In the genomic region with DNA sequence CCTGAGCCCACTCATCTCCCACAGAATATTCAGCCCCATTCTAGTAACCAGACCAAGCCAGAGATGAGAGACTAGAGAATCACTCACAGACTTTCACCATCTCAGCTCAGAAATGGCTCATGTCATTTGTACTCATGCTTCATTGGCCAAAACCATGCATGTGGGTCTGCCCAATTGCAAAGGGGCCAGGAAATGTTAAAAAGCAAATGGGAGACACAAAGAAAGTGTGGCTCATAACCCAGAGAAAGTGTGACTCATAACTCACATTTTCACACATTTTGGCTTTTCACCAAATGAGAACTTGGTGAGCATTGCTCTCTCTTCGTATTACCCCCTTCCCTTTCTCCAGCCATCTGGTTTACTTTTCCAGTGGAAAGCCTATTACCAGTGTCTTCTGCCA, we compare ENCODE assay signal across 12 cellular contexts.
DNase-seq lines count a peak whose midpoint lies in the region; ATAC-seq and TF ChIP-seq lines count a peak whose summit lies in the region.
"Had no signal": no experiment of that assay in that cellular context is flagged by ENCODE, and none has a peak within 500 bp of the region (broad histone marks: within the 10 kb centered on the region; RNA-seq: fewer than 3 reads in every experiment).

No MANE protein-coding gene starts in this region.

- DNase-seq in MCF 10A (ENCODE audit: unreplicated experiment) (peak; percentile 61), breast epithelium (ENCODE audit: low spot score in 2 of 2) (no peak), hepatocyte (ENCODE audit: low spot score) (no peak), NCI-H510A treated with DMSO at 0.1 percent for 48 hours (lab: John Stamatoyannopoulos, UW) (no peak)
- DNase-seq in activated T-cell treated with anti-CD3 and anti-CD28 coated beads, Interleukin-2, amount 50 U/mL, for 48 hours, result peak; percentile 36 to 43
- peak; percentile 28 to 54 for DNase-seq in stimulated activated naive CD8-positive, alpha-beta T cell treated with anti-CD3 and anti-CD28 coated beads, Interleukin-15, amount 100 ng/mL, for 72 hours
- DNase-seq: effector CD4-positive, alpha-beta T cell; NCI-H1436 treated with DMSO at 0.1 percent for 48 hours had no signal

- no peaks in the 10 kb centered on the region for H3K36me3 Mint-ChIP-seq in MCF 10A (ENCODE audit: insufficient read depth, unreplicated experiment)
- H3K36me3 Mint-ChIP-seq: neural progenitor cell had no signal

- H3K4me3 ChIP-seq in breast epithelium (no peak overlapping the region), hepatocyte (no peak overlapping the region)
- H3K4me3 ChIP-seq: neural progenitor cell had no signal

- no TSS peak for BruUV-seq in MCF 10A (replicated peaks; lab: Mats Ljungman, UMichigan)

- H3K27ac ChIP-seq in breast epithelium (no peak overlapping the region), hepatocyte (no peak overlapping the region)
- H3K27ac ChIP-seq: C4-2B, neural progenitor cell had no signal

- WGBS in hepatocyte (ENCODE audit: low lambda C conversion rate, missing lambda C conversion rate), result 96% methylated on average over 1 of the region's 1 CpG

- no peaks in the 10 kb centered on the region for H3K9me3 ChIP-seq in breast epithelium
- H3K9me3 ChIP-seq in hepatocyte (ENCODE audit: low read depth), result no peaks in the 10 kb centered on the region

- no peak overlapping the region for H3K4me2 ChIP-seq in hepatocyte
- H3K4me2 ChIP-seq: neural progenitor cell had no signal

- no peaks in the 10 kb centered on the region for H4K20me1 ChIP-seq in hepatocyte (ENCODE audit: insufficient read depth, poor library complexity, severe bottlenecking)

- TF ChIP-seq POLR2A in breast epithelium (IDR thresholded peaks at IDR 0.05), result no peak

- peaks cover 5% of the 10 kb centered on the region for H3K4me1 Mint-ChIP-seq in MCF 10A (ENCODE audit: insufficient read depth, unreplicated experiment)
- no peaks in the 10 kb centered on the region for H3K4me1 Mint-ChIP-seq in stimulated activated naive CD8-positive, alpha-beta T cell treated with anti-CD3 and anti-CD28 coated beads, Interleukin-15, amount 100 ng/mL, for 72 hours
- H3K4me1 Mint-ChIP-seq: neural progenitor cell had no signal

- no peaks in the 10 kb centered on the region for H3K36me3 ChIP-seq in breast epithelium
- no peaks in the 10 kb centered on the region for H3K36me3 ChIP-seq in hepatocyte (replicated peaks; ENCODE audit: insufficient read depth, low read depth)
- H3K36me3 ChIP-seq: neural progenitor cell had no signal

- H3K27me3 ChIP-seq in breast epithelium (no peaks in the 10 kb centered on the region), hepatocyte (no peaks in the 10 kb centered on the region)
- H3K27me3 ChIP-seq: neural progenitor cell had no signal

- TF ChIP-seq CTCF in MCF 10A (IDR thresholded peaks at IDR 0.05; ENCODE audit: unreplicated experiment), result no peak
- TF ChIP-seq CTCF in breast epithelium (IDR thresholded peaks at IDR 0.05), result no peak
- no peak for TF ChIP-seq CTCF in hepatocyte (IDR thresholded peaks at IDR 0.05; ENCODE audit: poor library complexity)

- intact Hi-C loops in MCF 10A (cut with micrococcal nuclease), result no loop called here
- intact Hi-C loops in breast epithelium (cut with DNase I; ENCODE audit: low total_unique reads), result no loop called here

- peaks cover 8% of the 10 kb centered on the region for H3K9me3 Mint-ChIP-seq in MCF 10A (ENCODE audit: unreplicated experiment)
- H3K9me3 Mint-ChIP-seq in stimulated activated naive CD8-positive, alpha-beta T cell treated with anti-CD3 and anti-CD28 coated beads, Interleukin-15, amount 100 ng/mL, for 72 hours, result peaks cover 0 to 3% of the 10 kb centered on the region in 2 donors
- H3K9me3 Mint-ChIP-seq: neural progenitor cell had no signal

- ATAC-seq in HG02678 (IDR thresholded peaks at IDR 0.05; ENCODE audit: unreplicated experiment) (peak; percentile 50), HG03175 (IDR thresholded peaks at IDR 0.05; ENCODE audit: unreplicated experiment) (no peak)
- ATAC-seq in stimulated activated naive CD8-positive, alpha-beta T cell treated with anti-CD3 and anti-CD28 coated beads, Interleukin-15, amount 100 ng/mL, for 72 hours, result peak; percentile 98

- no peaks in the 10 kb centered on the region for H3K79me2 ChIP-seq in hepatocyte

- no peak overlapping the region for H3K4me3 Mint-ChIP-seq in MCF 10A (ENCODE audit: unreplicated experiment)
- no peak overlapping the region for H3K4me3 Mint-ChIP-seq in stimulated activated naive CD8-positive, alpha-beta T cell treated with anti-CD3 and anti-CD28 coated beads, Interleukin-15, amount 100 ng/mL, for 72 hours
- H3K4me3 Mint-ChIP-seq: neural progenitor cell had no signal

- H3K27ac Mint-ChIP-seq in MCF 10A (ENCODE audit: low read depth, unreplicated experiment), result no peak overlapping the region
- no peak overlapping the region for H3K27ac Mint-ChIP-seq in stimulated activated naive CD8-positive, alpha-beta T cell treated with anti-CD3 and anti-CD28 coated beads, Interleukin-15, amount 100 ng/mL, for 72 hours
- H3K27ac Mint-ChIP-seq: neural progenitor cell had no signal

- H3K4me1 ChIP-seq in breast epithelium (no peaks in the 10 kb centered on the region), hepatocyte (ENCODE audit: insufficient read depth) (peaks cover under 1% of the 10 kb centered on the region)
- H3K4me1 ChIP-seq: neural progenitor cell had no signal

- CTCF ChIA-PET in MCF 10A (lab: Yijun Ruan, JAX), result interaction anchor here (1.1 kb wide), 1 partner anchor 319 kb away, joined by 3 read pairs; no protein-coding TSS in a partner anchor

- H2AFZ ChIP-seq in hepatocyte, result no peak overlapping the region
- H2AFZ ChIP-seq: neural progenitor cell had no signal

- POLR2A ChIA-PET in MCF 10A (lab: Yijun Ruan, JAX), result no interaction called here

- no peaks in the 10 kb centered on the region for H3K9me2 ChIP-seq in hepatocyte (replicated peaks; ENCODE audit: insufficient read depth)

- no peaks in the 10 kb centered on the region for H3K27me3 Mint-ChIP-seq in MCF 10A (ENCODE audit: insufficient read depth, unreplicated experiment)
- H3K27me3 Mint-ChIP-seq in stimulated activated naive CD8-positive, alpha-beta T cell treated with anti-CD3 and anti-CD28 coated beads, Interleukin-15, amount 100 ng/mL, for 72 hours, result no peaks in the 10 kb centered on the region

Comparison
In these comparisons a context has a peak if more than half of its experiments do, and no peak if none do; other contexts are left out.
1. DNase-seq: peak in MCF 10A (single experiment), activated T-cell treated with anti-CD3 and anti-CD28 coated beads, Interleukin-2, amount 50 U/mL, for 48 hours (2 of 2) and stimulated activated naive CD8-positive, alpha-beta T cell treated with anti-CD3 and anti-CD28 coated beads, Interleukin-15, amount 100 ng/mL, for 72 hours (2 of 2); none in breast epithelium (0 of 2), hepatocyte (single experiment) and NCI-H510A treated with DMSO at 0.1 percent for 48 hours (single experiment).